30 cellular contexts compared by ENCODE assay signal in the genomic region with DNA sequence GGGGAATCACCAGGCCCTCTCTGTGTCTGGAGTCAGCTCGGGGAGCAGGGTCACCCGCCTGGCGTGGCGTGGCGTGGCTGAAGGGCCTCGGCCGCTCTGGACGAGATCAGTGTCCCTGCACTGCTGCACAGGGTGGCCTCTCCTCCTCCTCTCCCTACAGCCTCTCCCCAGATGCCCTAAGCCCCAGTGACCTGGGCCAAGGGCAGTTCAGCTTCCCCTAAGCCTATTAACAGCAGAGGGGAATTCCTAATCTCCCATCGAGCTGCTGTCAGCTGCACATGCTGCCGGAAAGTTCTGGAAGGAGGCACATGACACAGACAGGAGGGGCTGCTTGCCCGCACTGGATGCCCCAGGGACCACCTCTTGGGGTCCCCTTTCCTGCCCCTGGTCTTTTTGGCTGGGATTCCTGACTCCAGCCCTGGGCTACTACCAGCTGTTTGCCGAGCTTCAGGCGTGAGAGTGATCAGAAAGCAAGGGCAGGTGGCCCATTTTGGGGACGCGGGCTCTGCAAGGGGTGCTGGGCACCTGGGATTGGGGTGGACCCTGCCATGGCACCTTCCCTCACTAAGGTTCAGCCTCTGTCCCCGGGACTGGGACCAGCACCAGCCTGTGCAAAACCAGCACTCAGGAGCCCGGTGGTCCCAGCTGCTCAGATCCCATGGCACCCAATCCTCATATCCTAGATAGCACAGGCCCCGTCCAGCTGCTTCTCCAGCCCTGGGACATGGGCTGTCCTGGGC. TPM values are rescaled to one million over a fixed set of nuclear protein-coding genes. Genes with fewer than 3 reads are reported as not detected.
DNase-seq lines count a peak whose midpoint lies in the region; ATAC-seq and TF ChIP-seq lines count a peak whose summit lies in the region.
"Had no signal": no experiment of that assay in that cellular context is flagged by ENCODE, and none has a peak within 500 bp of the region (broad histone marks: within the 10 kb centered on the region; RNA-seq: fewer than 3 reads in every experiment).

No MANE protein-coding gene starts in this region.

- no peak for TF ChIP-seq RAD21 in IMR-90 (IDR thresholded peaks at IDR 0.05; ENCODE audit: low read length)

- no peaks in the 10 kb centered on the region for H3K36me3 Mint-ChIP-seq in dendritic cell treated with granulocyte-macrophage colony-stimulating factor and Interleukin-4, amounts not matched to agents 40 ng/mL and 50 ng/mL, for 4 days (ENCODE audit: low read depth)
- H3K36me3 Mint-ChIP-seq: CD4-positive, CD25-positive, alpha-beta regulatory T cell had no signal

- H3K18ac ChIP-seq in IMR-90 (ENCODE audit: low read depth, low read length), result no peak overlapping the region

- peaks cover 6% of the 10 kb centered on the region for H3K4me1 ChIP-seq in IMR-90 (ENCODE audit: control insufficient read depth, insufficient read depth, low read length)
- H3K4me1 ChIP-seq: sigmoid colon had no signal

- intact Hi-C loops in IMR-90 (cut with micrococcal nuclease), result no loop called here
- intact Hi-C loops in dendritic cell treated with granulocyte-macrophage colony-stimulating factor and Interleukin-4, amounts not matched to agents 40 ng/mL and 50 ng/mL, for 4 days (cut with micrococcal nuclease), result no loop called here

- ATAC-seq in IMR-90 (ENCODE audit: low read depth) (no peak), omental fat pad (ENCODE audit: low FRiP score) (peak; percentile 35)
- ATAC-seq: left cardiac atrium; psoas muscle; SK-N-SH treated with all-trans-retinoic acid at 6 μM for 48 hours; stimulated activated naive B cell treated with anti-CD40 and anti-IgM and Interleukin-4, amounts not matched to agents 10 μg/mL and 1 μg/mL and 100 μg/mL, for 72 hours; T-helper 17 cell had no signal

- H2AFZ ChIP-seq in IMR-90 (replicated peaks; ENCODE audit: low read length, poor library complexity), result peak overlapping the region; percentile 32

- no peak overlapping the region for H3K27ac ChIP-seq in IMR-90 (ENCODE audit: insufficient read depth, low read length)
- H3K27ac ChIP-seq: esophagus squamous epithelium, psoas muscle, sigmoid colon, suprapubic skin had no signal

- no TSS peak for BruUV-seq in IMR-90 (replicated peaks; lab: Mats Ljungman, UMichigan)

- H3K27ac Mint-ChIP-seq in dendritic cell treated with granulocyte-macrophage colony-stimulating factor and Interleukin-4, amounts not matched to agents 40 ng/mL and 50 ng/mL, for 4 days, result peak overlapping the region; percentile 69
- H3K27ac Mint-ChIP-seq: CD4-positive, CD25-positive, alpha-beta regulatory T cell; T-helper 17 cell had no signal

- H3K14ac ChIP-seq in IMR-90 (replicated peaks; ENCODE audit: low read depth, low read length), result no peak overlapping the region

- no peak overlapping the region for H2BK5ac ChIP-seq in IMR-90 (ENCODE audit: low read depth, low read length, poor library complexity, severe bottlenecking)

- H4K8ac ChIP-seq in IMR-90 (ENCODE audit: low read depth in 2 of 2, low read length in 2 of 2), result no peak overlapping the region

- H3K9me1 ChIP-seq in IMR-90 (ENCODE audit: insufficient read depth, low read length), result peaks cover 12% of the 10 kb centered on the region

- no peak for DNase-seq in IMR-90
- DNase-seq in omental fat pad (ENCODE audit: low spot score), result no peak
- DNase-seq in stimulated activated CD4-positive, alpha-beta T cell treated with anti-CD3 and anti-CD28 coated beads, Interleukin-2, amount 100 ng/mL, for 24 hours, result no peak
- no peak for DNase-seq in ureter (ENCODE audit: low spot score)
- DNase-seq: activated CD4-positive, alpha-beta T cell treated with anti-CD3 and anti-CD28 coated beads for 4 hours; activated CD8-positive, alpha-beta memory T cell treated with anti-CD3 and anti-CD28 coated beads for 24 hours; activated effector memory CD4-positive, alpha-beta T cell treated with Interleukin-2 at 50 U/mL for 16 hours; CD4-positive, CD25-positive, alpha-beta regulatory T cell; cortex of kidney; esophagus squamous epithelium; foreskin melanocyte; KBM-7; left cardiac atrium; mammary epithelial cell; MM.1S; NCI-H1417 treated with DMSO at 0.1 percent for 48 hours; NCI-H2081; NCI-H226; NCI-H748 treated with DMSO at 0.1 percent for 48 hours; psoas muscle; stimulated activated naive B cell treated with anti-CD40 and anti-IgM and Interleukin-4, amounts not matched to agents 10 μg/mL and 1 μg/mL and 100 μg/mL, for 72 hours; T-helper 17 cell had no signal

- 75% methylated on average over 7 of the region's 18 CpGs; no CpG with 5 or more reads in 1 of the 2 experiments for WGBS in IMR-90 (ENCODE audit: extremely low coverage in 2 of 2, insufficient read length in 1 of 2), 2 experiments

- in situ Hi-C loops in IMR-90 (cut with MboI; ENCODE audit: low sequenced_read_pairs), result no loop called here

- no peak overlapping the region for H3K4me3 ChIP-seq in IMR-90 (ENCODE audit: insufficient read depth, low read depth, low read length)
- H3K4me3 ChIP-seq: esophagus squamous epithelium, psoas muscle, sigmoid colon, suprapubic skin had no signal

- no peak overlapping the region for H2BK120ac ChIP-seq in IMR-90 (ENCODE audit: low read depth, low read length)

- H3K27me3 Mint-ChIP-seq in dendritic cell treated with granulocyte-macrophage colony-stimulating factor and Interleukin-4, amounts not matched to agents 40 ng/mL and 50 ng/mL, for 4 days, result peaks cover 16% of the 10 kb centered on the region

- no peak overlapping the region for H2AK5ac ChIP-seq in IMR-90 (ENCODE audit: low read depth, low read length)

- no peak overlapping the region for H4K5ac ChIP-seq in IMR-90 (ENCODE audit: low read depth, low read length)

- H3K9me3 Mint-ChIP-seq in dendritic cell treated with granulocyte-macrophage colony-stimulating factor and Interleukin-4, amounts not matched to agents 40 ng/mL and 50 ng/mL, for 4 days, result no peaks in the 10 kb centered on the region
- H3K9me3 Mint-ChIP-seq: neural crest cell; stimulated activated naive B cell treated with anti-CD40 and anti-IgM and Interleukin-4, amounts not matched to agents 10 μg/mL and 1 μg/mL and 100 μg/mL, for 72 hours had no signal

- H3K4me3 Mint-ChIP-seq in dendritic cell treated with granulocyte-macrophage colony-stimulating factor and Interleukin-4, amounts not matched to agents 40 ng/mL and 50 ng/mL, for 4 days, result no peak overlapping the region
- H3K4me3 Mint-ChIP-seq: CD4-positive, CD25-positive, alpha-beta regulatory T cell; neural crest cell; stimulated activated naive B cell treated with anti-CD40 and anti-IgM and Interleukin-4, amounts not matched to agents 10 μg/mL and 1 μg/mL and 100 μg/mL, for 72 hours; T-helper 17 cell had no signal

- dilution Hi-C loops in IMR-90 (cut with HindIII; ENCODE audit: low sequenced_read_pairs, unreplicated experiment), result no loop called here

- no peaks in the 10 kb centered on the region for H3K36me3 ChIP-seq in IMR-90 (ENCODE audit: control insufficient read depth, insufficient read depth, low read length)
- H3K36me3 ChIP-seq: esophagus squamous epithelium, sigmoid colon, suprapubic skin had no signal

- H3K4me2 ChIP-seq in IMR-90 (ENCODE audit: low read depth, low read length), result no peak overlapping the region

- no peak overlapping the region for H3K4ac ChIP-seq in IMR-90 (ENCODE audit: low read depth, low read length)

- TF ChIP-seq CTCF in IMR-90 (conservative IDR thresholded peaks at IDR 0.05; ENCODE audit: low read depth, low read length) (no peak), omental fat pad (IDR thresholded peaks at IDR 0.05) (no peak)

- H2BK20ac ChIP-seq in IMR-90 (ENCODE audit: low read depth, low read length), result no peak overlapping the region

- no peak overlapping the region for H3K56ac ChIP-seq in IMR-90 (ENCODE audit: extremely low read depth, insufficient read depth, low read length)

- peaks cover 44% of the 10 kb centered on the region for H3K4me1 Mint-ChIP-seq in dendritic cell treated with granulocyte-macrophage colony-stimulating factor and Interleukin-4, amounts not matched to agents 40 ng/mL and 50 ng/mL, for 4 days (ENCODE audit: low read depth)

- H3K9ac ChIP-seq in IMR-90 (ENCODE audit: low read depth, low read length), result no peak overlapping the region

- H2BK15ac ChIP-seq in IMR-90 (ENCODE audit: low read depth, low read length), result no peak overlapping the region

- no peaks in the 10 kb centered on the region for H3K9me3 ChIP-seq in IMR-90 (ENCODE audit: control insufficient read depth, insufficient read depth, low read length)
- H3K9me3 ChIP-seq: esophagus squamous epithelium, psoas muscle, sigmoid colon, suprapubic skin had no signal

- TF ChIP-seq POLR2A in IMR-90 (IDR thresholded peaks at IDR 0.05; ENCODE audit: low read depth, low read length), result no peak

- no peak overlapping the region for H3K23ac ChIP-seq in IMR-90 (ENCODE audit: low read depth, low read length)

- no peaks in the 10 kb centered on the region; a peak in 1 of 4 replicates for H3K79me1 ChIP-seq in IMR-90 (ENCODE audit: low read depth in 1 of 2, low read length in 2 of 2)

- no peak overlapping the region for H4K91ac ChIP-seq in IMR-90 (ENCODE audit: insufficient read depth, low read depth, low read length)

- CTCF ChIA-PET in IMR-90 (lab: Yijun Ruan, JAX), result no interaction called here

- POLR2A ChIA-PET in IMR-90 (lab: Charles Lee; ENCODE audit: unreplicated experiment), result no interaction called here

- H4K20me1 ChIP-seq in IMR-90 (ENCODE audit: insufficient read depth, low read length), result peaks cover 3% of the 10 kb centered on the region; the same call in 1 of the 2 replicates

- H2AK9ac ChIP-seq in IMR-90 (replicated peaks; ENCODE audit: low read depth, low read length, poor library complexity), result no peak overlapping the region

- no peaks in the 10 kb centered on the region for H3K27me3 ChIP-seq in IMR-90 (ENCODE audit: control insufficient read depth, insufficient read depth, low read length)

RNA-seq across cellular contexts. Expression of a gene that starts 0.8 kb away (rescaled TPM):
- total RNA-seq in IMR-90 (2012; rRNA removed) (not detected in 2 replicates), omental fat pad (1 to 10 TPM in 1 of 4 donors, not detected in 3; 2.9 TPM), ureter (not detected)
- polyA plus RNA-seq in IMR-90 (2012; rRNA removed), result 1.3 and 2.7 TPM in 2 replicates
- 1.0 and 1.4 TPM in 2 replicates for polyA plus RNA-seq in IMR-90 (2012; cell fraction: cytosol; rRNA removed)
- polyA plus RNA-seq in IMR-90 (2012; cell fraction: nucleus; rRNA removed; ENCODE audit: low replicate concordance), result 0.63 and 0.65 TPM in 2 replicates
- total RNA-seq: astrocyte, cardiac septum, esophagus squamous epithelium, urinary bladder had no signal
- polyA plus RNA-seq: mammary epithelial cell had no signal

RNA-seq across cellular contexts. Expression of a gene that starts 10.9 kb away (rescaled TPM):
- total RNA-seq in IMR-90 (2012; rRNA removed) (9.9 and 10.3 TPM in 2 replicates), omental fat pad (10 to 100 TPM; 18.4 to 26.5 (median 21.6) TPM), ureter (31.4 TPM)
- polyA plus RNA-seq in IMR-90 (2012; rRNA removed), result 22.3 and 26.4 TPM in 2 replicates
- polyA plus RNA-seq in IMR-90 (2012; cell fraction: cytosol; rRNA removed), result 25.7 and 46.6 TPM in 2 replicates
- 52.8 and 86.9 TPM in 2 replicates for polyA plus RNA-seq in IMR-90 (2012; cell fraction: nucleus; rRNA removed; ENCODE audit: low replicate concordance)

RNA-seq across cellular contexts. Expression of a gene that starts 11.0 kb away (rescaled TPM):
- 7.5 and 9.2 TPM in 2 replicates for total RNA-seq in IMR-90 (2012; rRNA removed)
- 18.4 and 23.2 TPM in 2 replicates for polyA plus RNA-seq in IMR-90 (2012; rRNA removed)
- 16.7 and 34.8 TPM in 2 replicates for polyA plus RNA-seq in IMR-90 (2012; cell fraction: cytosol; rRNA removed)
- polyA plus RNA-seq in IMR-90 (2012; cell fraction: nucleus; rRNA removed; ENCODE audit: low replicate concordance), result 12.3 and 18.2 TPM in 2 replicates
- 10 to 100 TPM in 1 of 4 donors, 1 to 10 TPM in 3; 6.8 to 15.6 (median 9.4) TPM for total RNA-seq in omental fat pad
- total RNA-seq in ureter, result 19.2 TPM

RNA-seq across cellular contexts. Expression of a gene that starts 18.6 kb away (rescaled TPM):
- total RNA-seq in IMR-90 (2012; rRNA removed) (1.1 and 1.4 TPM in 2 replicates), omental fat pad (1 to 10 TPM in 1 of 4 donors, under 1 TPM in 2, not detected in 1; 0.47 to 1.0 (median 0.48) TPM), ureter (2.5 TPM)
- polyA plus RNA-seq in IMR-90 (2012; rRNA removed), result 4.5 and 5.3 TPM in 2 replicates
- 4.5 and 6.5 TPM in 2 replicates for polyA plus RNA-seq in IMR-90 (2012; cell fraction: cytosol; rRNA removed)
- 4.2 and 13.3 TPM in 2 replicates for polyA plus RNA-seq in IMR-90 (2012; cell fraction: nucleus; rRNA removed; ENCODE audit: low replicate concordance)
- total RNA-seq: CD4-positive, CD25-positive, alpha-beta regulatory T cell had no signal

RNA-seq across cellular contexts. Expression of a gene that starts 18.6 kb away (rescaled TPM):
- total RNA-seq in IMR-90 (2012; rRNA removed) (66.1 and 70.4 TPM in 2 replicates), omental fat pad (10 to 100 TPM; 58.9 to 87.7 (median 70.8) TPM), ureter (106 TPM)
- 74.9 and 78.3 TPM in 2 replicates for polyA plus RNA-seq in IMR-90 (2012; rRNA removed)
- 62.7 and 65.1 TPM in 2 replicates for polyA plus RNA-seq in IMR-90 (2012; cell fraction: cytosol; rRNA removed)
- 101 and 121 TPM in 2 replicates for polyA plus RNA-seq in IMR-90 (2012; cell fraction: nucleus; rRNA removed; ENCODE audit: low replicate concordance)
